10 cellular contexts compared by ENCODE assay signal in the genomic region with DNA sequence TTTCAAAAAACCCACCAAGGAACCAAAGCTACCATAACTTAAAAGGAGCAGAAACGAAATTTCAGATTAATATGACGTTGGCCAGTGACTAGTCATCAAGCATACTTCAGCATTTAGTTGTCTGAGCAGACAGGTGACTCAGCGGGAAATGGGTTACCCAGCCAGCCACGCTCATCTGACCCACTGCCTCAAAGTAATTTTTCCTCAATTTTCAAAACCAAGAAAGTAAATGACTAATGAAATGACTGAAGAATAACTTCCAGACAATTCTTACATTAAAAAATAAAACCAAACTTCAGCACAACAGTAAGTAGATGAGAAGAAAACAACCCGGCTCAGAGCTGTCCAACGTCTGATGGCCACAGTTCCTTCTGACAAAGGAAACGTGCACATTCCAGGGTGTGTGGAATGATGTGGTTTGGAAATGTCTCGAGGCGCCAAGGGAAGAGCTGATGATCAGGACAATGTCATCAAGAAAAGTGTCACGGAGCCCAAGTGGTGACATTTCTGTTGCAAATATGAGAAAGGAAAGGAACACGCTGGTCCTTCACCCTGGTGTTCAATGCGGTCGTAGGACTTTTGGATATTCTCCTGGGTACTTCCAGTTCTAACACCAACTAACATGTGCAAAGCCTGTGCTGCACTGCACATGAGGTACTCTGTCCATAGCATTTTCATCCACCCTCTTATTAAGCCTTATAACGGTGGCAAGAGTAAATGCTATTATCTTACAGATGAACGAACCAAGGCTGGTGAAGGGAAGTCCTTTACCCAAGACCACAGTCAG.
DNase-seq lines count a peak whose midpoint lies in the region; ATAC-seq and TF ChIP-seq lines count a peak whose summit lies in the region.
"Had no signal": no experiment of that assay in that cellular context is flagged by ENCODE, and none has a peak within 500 bp of the region (broad histone marks: within the 10 kb centered on the region; RNA-seq: fewer than 3 reads in every experiment).

No MANE protein-coding gene starts in this region.

- H3K36me3 ChIP-seq in BJ (ENCODE audit: control insufficient read depth, insufficient read depth, low read length) (no peaks in the 10 kb centered on the region), OCI-LY1 (ENCODE audit: insufficient read depth, low read length) (no peaks in the 10 kb centered on the region), SJCRH30 (no peaks in the 10 kb centered on the region)

- H3K4me3 ChIP-seq in BJ (ENCODE audit: low read depth, low read length) (0 out of 2 replicates have a peak overlapping the region, but pooled peaks have one; percentile 0), OCI-LY1 (ENCODE audit: low read depth, low read length, poor library complexity, severe bottlenecking) (no peak overlapping the region), SJCRH30 (no peak overlapping the region)

- H3K79me2 ChIP-seq in OCI-LY1 (ENCODE audit: insufficient read depth, low read length): peaks cover 63% of the 10 kb centered on the region

- H3K4me1 Mint-ChIP-seq in naive thymus-derived CD8-positive, alpha-beta T cell: peaks cover 34 to 77% (median 63%) of the 10 kb centered on the region in 4 donors

- peaks cover 0 to 5% (median 5%) of the 10 kb centered on the region in 3 donors for H3K36me3 Mint-ChIP-seq in naive thymus-derived CD8-positive, alpha-beta T cell

- peaks cover 0 to 9% (median 2%) of the 10 kb centered on the region in 9 donors for H3K9me3 Mint-ChIP-seq in naive thymus-derived CD8-positive, alpha-beta T cell

- H3K4me1 ChIP-seq in OCI-LY1 (ENCODE audit: insufficient read depth, low read length, severe bottlenecking) (peaks cover 64% of the 10 kb centered on the region), SJCRH30 (no peaks in the 10 kb centered on the region)

- no peaks in the 10 kb centered on the region for H3K9me2 ChIP-seq in OCI-LY1 (ENCODE audit: low read depth, low read length)

- H4K20me1 ChIP-seq in OCI-LY1 (ENCODE audit: insufficient read depth, low read length): no peaks in the 10 kb centered on the region

- TF ChIP-seq CTCF in BJ (IDR thresholded peaks at IDR 0.05; ENCODE audit: insufficient read depth, low read depth, low read length) (no peak), OCI-LY1 (IDR thresholded peaks at IDR 0.05; ENCODE audit: low read length) (no peak)

- TF ChIP-seq POLR2A in GM18505 (IDR thresholded peaks at IDR 0.05; ENCODE audit: borderline replicate concordance, extremely low read depth, insufficient read depth, insufficient read length): no peak

- DNase-seq in BJ (ENCODE audit: low read depth) (peak; percentile 83), astrocyte of the hippocampus (ENCODE audit: low read depth, low spot score) (peak; percentile 89), Kasumi-1 (lab: John Stamatoyannopoulos, UW) (no peak), DMS114 treated with DMSO at 0.1 percent for 48 hours (lab: John Stamatoyannopoulos, UW; ENCODE audit: unreplicated experiment) (no peak), SJCRH30 (no peak)
- DNase-seq in naive thymus-derived CD8-positive, alpha-beta T cell: no peak
- DNase-seq: occipital lobe, SIG-M5 had no signal

- peak overlapping the region in 1 of 10 donors; percentile 19 for H3K4me3 Mint-ChIP-seq in naive thymus-derived CD8-positive, alpha-beta T cell

- CTCF ChIA-PET in BJ (lab: Yijun Ruan, JAX): no interaction called here

- H3K27me3 Mint-ChIP-seq in naive thymus-derived CD8-positive, alpha-beta T cell: no peaks in the 10 kb centered on the region

- peak in 1 of 2 donors; percentile 31 for ATAC-seq in naive thymus-derived CD8-positive, alpha-beta T cell
- ATAC-seq in GM18505 (IDR thresholded peaks at IDR 0.05; ENCODE audit: unreplicated experiment): no peak

- H2AFZ ChIP-seq in OCI-LY1 (ENCODE audit: low read length): no peak overlapping the region

- H3K27ac ChIP-seq in OCI-LY1 (ENCODE audit: low read depth, low read length, poor library complexity, severe bottlenecking) (peak overlapping the region; percentile 32), SJCRH30 (no peak overlapping the region; the same call in 1 of the 2 replicates)

- H3K9me3 ChIP-seq in OCI-LY1 (ENCODE audit: low read length) (no peaks in the 10 kb centered on the region), SJCRH30 (replicated peaks) (no peaks in the 10 kb centered on the region)

- H3K27ac Mint-ChIP-seq in naive thymus-derived CD8-positive, alpha-beta T cell: peak overlapping the region in 9 of 10 donors; percentile 35 to 89 (median 87)

- no peaks in the 10 kb centered on the region for H3K27me3 ChIP-seq in BJ (ENCODE audit: control insufficient read depth, insufficient read depth, low read length)
- H3K27me3 ChIP-seq in OCI-LY1 (ENCODE audit: insufficient read depth, low read length): no peaks in the 10 kb centered on the region
- H3K27me3 ChIP-seq in SJCRH30: no peaks in the 10 kb centered on the region

- no peak overlapping the region for H3K9ac ChIP-seq in OCI-LY1 (ENCODE audit: low read length)

- POLR2A ChIA-PET in BJ (lab: Charles Lee): no interaction called here
- POLR2A ChIA-PET in naive thymus-derived CD8-positive, alpha-beta T cell (lab: Charles Lee): interaction anchor here (0.6 to 1.1 kb wide), 2 partner anchors 70 to 85 kb away, joined by 3 to 5 read pairs; no protein-coding TSS in a partner anchor

- no peak overlapping the region for H3K4me2 ChIP-seq in OCI-LY1 (ENCODE audit: low read length)

- H3F3A ChIP-seq in OCI-LY1 (ENCODE audit: insufficient read depth, low read length): no peaks in the 10 kb centered on the region

Comparison
In these comparisons a context has a peak if more than half of its experiments do, and no peak if none do; other contexts are left out.
1. DNase-seq: peak in BJ (single experiment) and astrocyte of the hippocampus (single experiment); none in naive thymus-derived CD8-positive, alpha-beta T cell (0 of 10), Kasumi-1 (0 of 2), DMS114 treated with DMSO at 0.1 percent for 48 hours (single experiment) and SJCRH30 (0 of 2).